In genomic region chr12:75666126-75666979, GRCh38 we compare ENCODE assay signal across 13 cellular contexts.
DNase-seq lines count a peak whose midpoint lies in the region; ATAC-seq and TF ChIP-seq lines count a peak whose summit lies in the region.
"Had no signal": no experiment of that assay in that cellular context is flagged by ENCODE, and none has a peak within 500 bp of the region (broad histone marks: within the 10 kb centered on the region; RNA-seq: fewer than 3 reads in every experiment).

No MANE protein-coding gene starts in this region.

- H3K27me3 Mint-ChIP-seq in Caco-2 (ENCODE audit: insufficient read depth, unreplicated experiment): no peaks in the 10 kb centered on the region
- no peaks in the 10 kb centered on the region for H3K27me3 Mint-ChIP-seq in activated T-cell treated with anti-CD3 and anti-CD28 coated beads, Interleukin-2, amount 50 U/mL, for 72 hours (ENCODE audit: low read depth)

- intact Hi-C loops in Caco-2 (cut with micrococcal nuclease; ENCODE audit: unreplicated experiment): loop anchor here (1.0 to 5.0 kb wide), 9 partner anchors 26 to 365 kb away; partner anchors contain the start of gene PHLDA1
- intact Hi-C loops in Panc1 (cut with micrococcal nuclease; ENCODE audit: unreplicated experiment): no loop called here

- no peak overlapping the region for H3K4me3 ChIP-seq in Caco-2 (ENCODE audit: low read depth, low read length)
- H3K4me3 ChIP-seq in Panc1 (ENCODE audit: low read depth in 2 of 2, low read length in 2 of 2): no peak overlapping the region
- H3K4me3 ChIP-seq in fibroblast of pulmonary artery (replicated peaks; ENCODE audit: low read depth, low read length): no peak overlapping the region
- peak overlapping the region; percentile 24 for H3K4me3 ChIP-seq in neuron (ENCODE audit: low read length)
- no peak overlapping the region for H3K4me3 ChIP-seq in right atrium auricular region
- H3K4me3 ChIP-seq in WERI-Rb-1 (ENCODE audit: low read depth, low read length): no peak overlapping the region
- H3K4me3 ChIP-seq: BLaER1 treated with 17β-estradiol and CSF1 and Interleukin-3, amounts not matched to agents 10 nM and 100 nM had no signal

- peaks cover 25% of the 10 kb centered on the region for H3K4me1 Mint-ChIP-seq in Caco-2 (ENCODE audit: low read depth, unreplicated experiment)
- H3K4me1 Mint-ChIP-seq in activated T-cell treated with anti-CD3 and anti-CD28 coated beads, Interleukin-2, amount 50 U/mL, for 72 hours (ENCODE audit: low read depth): no peaks in the 10 kb centered on the region

- H3K9me3 Mint-ChIP-seq in Caco-2 (ENCODE audit: unreplicated experiment): no peaks in the 10 kb centered on the region
- no peaks in the 10 kb centered on the region for H3K9me3 Mint-ChIP-seq in activated T-cell treated with anti-CD3 and anti-CD28 coated beads, Interleukin-2, amount 50 U/mL, for 72 hours

- peak; percentile 62 for ATAC-seq in Panc1
- no peak for ATAC-seq in activated T-cell treated with anti-CD3 and anti-CD28 coated beads, Interleukin-2, amount 50 U/mL, for 72 hours (replicated peaks in 1 of 2)

- in situ Hi-C loops in Panc1 (cut with HindIII; ENCODE audit: low pct_unique_long_range_greater_than_20kb, low sequenced_read_pairs): no loop called here

- H3K36me3 ChIP-seq in Caco-2 (ENCODE audit: control insufficient read depth, insufficient read depth, low read length) (no peaks in the 10 kb centered on the region), Panc1 (ENCODE audit: control insufficient read depth, insufficient read depth, low read length) (no peaks in the 10 kb centered on the region), neuron (ENCODE audit: insufficient read depth, low read length) (no peaks in the 10 kb centered on the region), right atrium auricular region (no peaks in the 10 kb centered on the region), WERI-Rb-1 (no peaks in the 10 kb centered on the region)
- H3K36me3 ChIP-seq: BLaER1 treated with 17β-estradiol and CSF1 and Interleukin-3, amounts not matched to agents 10 nM and 100 nM had no signal

- peak overlapping the region; percentile 92 for H3K27ac Mint-ChIP-seq in Caco-2 (ENCODE audit: unreplicated experiment)
- no peak overlapping the region for H3K27ac Mint-ChIP-seq in activated T-cell treated with anti-CD3 and anti-CD28 coated beads, Interleukin-2, amount 50 U/mL, for 72 hours

- POLR2A ChIA-PET in Caco-2 (lab: Charles Lee) (interaction anchor here (0.5 to 1.0 kb wide), 3 partner anchors 365 to 682 kb away, joined by 3 to 19 read pairs (median 3); partner anchors contain the start of gene PHLDA1), Panc1 (lab: Charles Lee) (interaction anchor here (0.7 kb wide), 1 partner anchor 85 kb away, joined by 11 read pairs; no protein-coding TSS in a partner anchor)

- H3K27me3 ChIP-seq in Caco-2 (replicated peaks; ENCODE audit: control insufficient read depth, insufficient read depth, low read length) (no peaks in the 10 kb centered on the region), Panc1 (ENCODE audit: control insufficient read depth, insufficient read depth, low read length) (no peaks in the 10 kb centered on the region), neuron (ENCODE audit: insufficient read depth, low read length) (no peaks in the 10 kb centered on the region), right atrium auricular region (no peaks in the 10 kb centered on the region), WERI-Rb-1 (ENCODE audit: insufficient read depth, low read depth, severe bottlenecking) (no peaks in the 10 kb centered on the region)
- H3K27me3 ChIP-seq: BLaER1 treated with 17β-estradiol and CSF1 and Interleukin-3, amounts not matched to agents 10 nM and 100 nM had no signal

- CTCF ChIA-PET in Caco-2 (lab: Charles Lee) (interaction anchor here (0.6 to 1.4 kb wide), 6 partner anchors 32 to 701 kb away, joined by 3 to 10 read pairs (median 4); partner anchors contain the start of gene PHLDA1), Panc1 (lab: Charles Lee) (interaction anchor here (0.7 kb wide), 1 partner anchor 17 kb away, joined by 3 read pairs; no protein-coding TSS in a partner anchor)

- H3K4me1 ChIP-seq in Caco-2: peaks cover 37% of the 10 kb centered on the region
- H3K4me1 ChIP-seq in Panc1 (ENCODE audit: control insufficient read depth, insufficient read depth, low read length): peaks cover 39% of the 10 kb centered on the region
- H3K4me1 ChIP-seq in neuron (ENCODE audit: insufficient read depth, low read length): peaks cover 13% of the 10 kb centered on the region
- H3K4me1 ChIP-seq in right atrium auricular region: peaks cover 0 to 4% of the 10 kb centered on the region in 2 donors

- H3K36me3 Mint-ChIP-seq in Caco-2 (ENCODE audit: insufficient read depth, unreplicated experiment): no peaks in the 10 kb centered on the region
- H3K36me3 Mint-ChIP-seq in activated T-cell treated with anti-CD3 and anti-CD28 coated beads, Interleukin-2, amount 50 U/mL, for 72 hours (ENCODE audit: insufficient read depth in 2 of 2): no peaks in the 10 kb centered on the region

- no TSS peak for BruUV-seq in Caco-2 (replicated peaks; lab: Mats Ljungman, UMichigan)
- BruUV-seq in Panc1 (replicated peaks; lab: Mats Ljungman, UMichigan): no TSS peak

- no peak overlapping the region for H2AFZ ChIP-seq in neuron (ENCODE audit: low read depth, low read length)

- no peaks in the 10 kb centered on the region for H3K9me3 ChIP-seq in Caco-2
- peaks cover 13% of the 10 kb centered on the region; the same call in 1 of the 2 replicates for H3K9me3 ChIP-seq in Panc1 (ENCODE audit: control insufficient read depth, insufficient read depth, low read depth, low read length)
- no peaks in the 10 kb centered on the region for H3K9me3 ChIP-seq in neuron (ENCODE audit: low read length)
- H3K9me3 ChIP-seq in right atrium auricular region: no peaks in the 10 kb centered on the region
- H3K9me3 ChIP-seq in WERI-Rb-1 (ENCODE audit: severe bottlenecking): no peaks in the 10 kb centered on the region
- H3K9me3 ChIP-seq: BLaER1 treated with 17β-estradiol and CSF1 and Interleukin-3, amounts not matched to agents 10 nM and 100 nM had no signal

- H3K4me3 Mint-ChIP-seq in Caco-2 (ENCODE audit: unreplicated experiment): peak overlapping the region; percentile 63
- no peak overlapping the region for H3K4me3 Mint-ChIP-seq in activated T-cell treated with anti-CD3 and anti-CD28 coated beads, Interleukin-2, amount 50 U/mL, for 72 hours

- TF ChIP-seq CTCF in Caco-2 (IDR thresholded peaks at IDR 0.05; ENCODE audit: insufficient read depth in 1 of 2, low read depth in 1 of 2, low read length in 1 of 2, severe bottlenecking in 1 of 2, unreplicated experiment in 1 of 2) (peak in 1 of 2 experiments; percentile 15), Panc1 (IDR thresholded peaks at IDR 0.05) (no peak), fibroblast of pulmonary artery (IDR thresholded peaks at IDR 0.05; ENCODE audit: low read length, missing control alignments) (no peak), right atrium auricular region (IDR thresholded peaks at IDR 0.05) (no peak), WERI-Rb-1 (IDR thresholded peaks at IDR 0.05; ENCODE audit: low read depth, low read length) (no peak)

- H3K27ac ChIP-seq in Panc1 (ENCODE audit: low read length) (peak overlapping the region; percentile 94), right atrium auricular region (no peak overlapping the region), WERI-Rb-1 (no peak overlapping the region)
- H3K27ac ChIP-seq: BLaER1 treated with 17β-estradiol and CSF1 and Interleukin-3, amounts not matched to agents 10 nM and 100 nM had no signal

- DNase-seq in Caco-2 (peak; percentile 64 to 77), Panc1 (ENCODE audit: low read depth, low spot score) (no peak), fibroblast of pulmonary artery (ENCODE audit: low read depth) (peak; percentile 29), right atrium auricular region (ENCODE audit: low spot score) (no peak), NCI-H2196 treated with DMSO at 0.1 percent for 48 hours (lab: John Stamatoyannopoulos, UW; ENCODE audit: unreplicated experiment) (no peak), WERI-Rb-1 (no peak)
- no peak for DNase-seq in activated T-cell treated with anti-CD3 and anti-CD28 coated beads, Interleukin-2, amount 50 U/mL, for 72 hours
- DNase-seq: activated CD4-positive, alpha-beta T cell treated with anti-CD3 and anti-CD28 coated beads for 4 hours; activated gamma-delta T cell; MM.1S; stimulated activated naive CD4-positive, alpha-beta T cell treated with Interleukin-2 at 50 U/mL for 16 hours had no signal

Comparison
In these comparisons a context has a peak if more than half of its experiments do, and no peak if none do; other contexts are left out.
1. DNase-seq: peak in Caco-2 (2 of 2) and fibroblast of pulmonary artery (single experiment); none in Panc1 (single experiment), right atrium auricular region (single experiment), NCI-H2196 treated with DMSO at 0.1 percent for 48 hours (single experiment), activated T-cell treated with anti-CD3 and anti-CD28 coated beads, Interleukin-2, amount 50 U/mL, for 72 hours (0 of 2) and WERI-Rb-1 (single experiment).